In genomic region chr14:45134051-45134958, GRCh38 we compare ENCODE assay signal across 8 cellular contexts. TPM values are rescaled to one million over a fixed set of nuclear protein-coding genes. Genes with fewer than 3 reads are reported as not detected.
DNase-seq lines count a peak whose midpoint lies in the region; ATAC-seq, FAIRE-seq and TF ChIP-seq lines count a peak whose summit lies in the region.

TSS of gene FKBP3 (minus strand) at chr14:45134481. CDS start at chr14:45134456, 25 bp downstream.

- peak within 1 kb of the TSS; percentile 90 for H3K4me2 ChIP-seq in OCI-LY1 (ENCODE audit: low read length)
- peak within 1 kb of the TSS; percentile 99 for H3K4me2 ChIP-seq in endothelial cell of umbilical vein (ENCODE audit: insufficient read depth, low read length)

- no peaks in the 10 kb centered on the region for H3K9me3 ChIP-seq in HUES64 (ENCODE audit: insufficient read depth, low read depth, low read length)
- no peaks in the 10 kb centered on the region for H3K9me3 ChIP-seq in OCI-LY1 (ENCODE audit: low read length)
- H3K9me3 ChIP-seq in endothelial cell of umbilical vein (replicated peaks; ENCODE audit: control insufficient read depth, insufficient read depth, low read length) = no peaks in the 10 kb centered on the region

- dilution Hi-C loops in endothelial cell of umbilical vein (cut with MboI; ENCODE audit: extremely low pct_ligation_motif_present, low sequenced_read_pairs) = no loop called here

- peaks cover 16% of the 10 kb centered on the region for H3K4me1 ChIP-seq in HUES64 (ENCODE audit: insufficient read depth, low read length)
- H3K4me1 ChIP-seq in OCI-LY1 (ENCODE audit: insufficient read depth, low read length, severe bottlenecking) = peaks cover 50% of the 10 kb centered on the region
- H3K4me1 ChIP-seq in endothelial cell of umbilical vein (ENCODE audit: control insufficient read depth, extremely low read depth, insufficient read depth, low read length) = peaks cover 20% of the 10 kb centered on the region

- CTCF ChIA-PET in endothelial cell of umbilical vein (lab: Charles Lee) = interaction anchor here (0.8 to 5.6 kb wide), 8 partner anchors 21 to 220 kb away, joined by 3 to 34 read pairs (median 4); partner anchors contain the start of genes KLHL28 and MIS18BP1

- peak; percentile 88 for TF ChIP-seq POLR2A in endothelial cell of umbilical vein (IDR thresholded peaks at IDR 0.05; ENCODE audit: low read depth, low read length)

- TF ChIP-seq CTCF in OCI-LY1 (IDR thresholded peaks at IDR 0.05; ENCODE audit: low read length) = peak; percentile 55
- TF ChIP-seq CTCF in endothelial cell of umbilical vein (IDR thresholded peaks at IDR 0.05; ENCODE audit: extremely low read depth in 1 of 2, insufficient read depth in 1 of 2, low read depth in 1 of 2, low read length in 2 of 2) = peak in 1 of 2 donors; percentile 10

- FAIRE-seq in endothelial cell of umbilical vein (lab: Jason Lieb, UNC) = peak; percentile 90

- H3K36me3 ChIP-seq in HUES64 (ENCODE audit: insufficient read depth, low read length) = peaks cover 25% of the 10 kb centered on the region
- H3K36me3 ChIP-seq in OCI-LY1 (ENCODE audit: insufficient read depth, low read length) = peaks cover 1% of the 10 kb centered on the region; the same call in 1 of the 2 replicates
- H3K36me3 ChIP-seq in endothelial cell of umbilical vein (ENCODE audit: control insufficient read depth in 2 of 2, extremely low read depth in 1 of 2, insufficient read depth in 2 of 2, low read length in 2 of 2) = peaks cover 0 to 1% of the 10 kb centered on the region in 2 experiments

- DNase-seq in D341Med (ENCODE audit: low spot score) = peak; percentile 97
- peak; percentile 95 for DNase-seq in activated CD8-positive, alpha-beta memory T cell treated with anti-CD3 and anti-CD28 coated beads, Interleukin-2, amount 50 U/mL, for 48 hours
- peak; percentile 97 for DNase-seq in endothelial cell of umbilical vein (ENCODE audit: low read depth, low spot score)
- DNase-seq in middle frontal gyrus (ENCODE audit: extremely low spot score, low spot score) = peak; percentile 99
- peak; percentile 82 to 91 for DNase-seq in stimulated activated CD8-positive, alpha-beta memory T cell treated with anti-CD3 and anti-CD28 coated beads, Interleukin-4, amount 100 ng/mL, for 1 hour (ENCODE audit: low read depth in 2 of 2, low spot score in 1 of 2)

- peak; percentile 88 for ATAC-seq in GM21423 (IDR thresholded peaks at IDR 0.05; ENCODE audit: unreplicated experiment)

- POLR2A ChIA-PET in endothelial cell of umbilical vein (lab: Charles Lee) = interaction anchor here (1.1 kb wide), 1 partner anchor 21 kb away, joined by 4 read pairs; no protein-coding TSS in a partner anchor

- no peaks in the 10 kb centered on the region for H3K9me1 ChIP-seq in endothelial cell of umbilical vein (replicated peaks; ENCODE audit: control insufficient read depth, extremely low read depth, insufficient read depth, low read length)

- intact Hi-C loops in endothelial cell of umbilical vein (cut with micrococcal nuclease) = loop anchor here (1.0 to 2.0 kb wide), 7 partner anchors 22 to 237 kb away; partner anchors contain the start of genes MIS18BP1, PRPF39 and TOGARAM1

- H3K79me2 ChIP-seq in OCI-LY1 (ENCODE audit: insufficient read depth, low read length) = peaks cover 41% of the 10 kb centered on the region
- H3K79me2 ChIP-seq in endothelial cell of umbilical vein (ENCODE audit: control insufficient read depth, insufficient read depth, low read length) = peaks cover 64% of the 10 kb centered on the region

- H4K20me1 ChIP-seq in OCI-LY1 (ENCODE audit: insufficient read depth, low read length) (no peaks in the 10 kb centered on the region), endothelial cell of umbilical vein (replicated peaks; ENCODE audit: control insufficient read depth, extremely low read depth, insufficient read depth, low read length) (peaks cover 5% of the 10 kb centered on the region)

- H3K27me3 ChIP-seq in HUES64 (ENCODE audit: insufficient read depth, low read length) (no peaks in the 10 kb centered on the region), OCI-LY1 (ENCODE audit: insufficient read depth, low read length) (no peaks in the 10 kb centered on the region), endothelial cell of umbilical vein (ENCODE audit: control insufficient read depth in 2 of 2, insufficient read depth in 2 of 2, low read length in 2 of 2) (no peaks in the 10 kb centered on the region)

- H3K4me3 ChIP-seq in HUES64 (ENCODE audit: low read length) (peak within 1 kb of the TSS; percentile 79), OCI-LY1 (ENCODE audit: low read depth, low read length, poor library complexity, severe bottlenecking) (peak within 1 kb of the TSS; percentile 92), endothelial cell of umbilical vein (replicated peaks in 1 of 3; ENCODE audit: insufficient read depth in 1 of 3, low read depth in 1 of 3, low read length in 3 of 3) (peak within 1 kb of the TSS; percentile 78 to 90 (median 84))

- BruUV-seq in endothelial cell of umbilical vein (replicated peaks; lab: Mats Ljungman, UMichigan) = TSS peak; percentile 29

- H2AFZ ChIP-seq in OCI-LY1 (ENCODE audit: low read length) (peak within 1 kb of the TSS; percentile 97), endothelial cell of umbilical vein (ENCODE audit: low read depth, low read length) (peak within 1 kb of the TSS; percentile 69)

- no peaks in the 10 kb centered on the region for H3K9me2 ChIP-seq in OCI-LY1 (ENCODE audit: low read depth, low read length)

- under 1% methylated on average over 53 of the region's 53 CpGs for WGBS in HUES64

- H3K27ac ChIP-seq in HUES64 (ENCODE audit: low read depth, low read length) (peak within 1 kb of the TSS; percentile 82), OCI-LY1 (ENCODE audit: low read depth, low read length, poor library complexity, severe bottlenecking) (peak within 1 kb of the TSS; percentile 79), endothelial cell of umbilical vein (ENCODE audit: insufficient read depth, low read depth, low read length) (peak within 1 kb of the TSS; percentile 61)

- H3F3A ChIP-seq in OCI-LY1 (ENCODE audit: insufficient read depth, low read length) = no peaks in the 10 kb centered on the region

- H3K9ac ChIP-seq in HUES64 (ENCODE audit: low read depth, low read length) = peak within 1 kb of the TSS; percentile 91
- peak within 1 kb of the TSS; percentile 94 for H3K9ac ChIP-seq in OCI-LY1 (ENCODE audit: low read length)
- peak within 1 kb of the TSS; percentile 94 for H3K9ac ChIP-seq in endothelial cell of umbilical vein (replicated peaks; ENCODE audit: extremely low read depth, insufficient read depth, low read length)

TF ChIP-seq in endothelial cell of umbilical vein, 7 proteins besides CTCF, POLR2A, EP300 and RAD21:
- TF ChIP-seq POLR2AphosphoS5 (IDR thresholded peaks at IDR 0.05; ENCODE audit: insufficient read depth, low read depth, low read length) (peak; percentile 92), FOS (IDR thresholded peaks at IDR 0.05; ENCODE audit: borderline replicate concordance, insufficient read depth, low read length) (no peak)
TF ChIP-seq in endothelial cell of umbilical vein: peak in this region for 1.

RNA-seq across cellular contexts. Expression of gene FKBP3, which starts in this region (rescaled TPM):
- polyA plus RNA-seq in HUES64 (2013, experiment 1 of 2) = 168 TPM
- polyA plus RNA-seq in HUES64 (2013, experiment 2 of 2) = 183 TPM
- 88.2 and 92.9 TPM in 2 replicates for total RNA-seq in endothelial cell of umbilical vein
- polyA plus RNA-seq in endothelial cell of umbilical vein = 14.0 and 23.2 TPM in 2 replicates
- polyA plus RNA-seq in endothelial cell of umbilical vein (2011; cell fraction: cytosol; rRNA removed) = 42.3 and 46.9 TPM in 2 replicates
- 42.6 and 68.3 TPM in 2 replicates for polyA plus RNA-seq in endothelial cell of umbilical vein (2011; cell fraction: nucleus; rRNA removed)
- 110 and 119 TPM in 2 replicates for polyA plus RNA-seq in endothelial cell of umbilical vein (2012)
- polyA minus RNA-seq in endothelial cell of umbilical vein = 6.5 and 13.0 TPM in 2 replicates
- polyA minus RNA-seq in endothelial cell of umbilical vein (2011; cell fraction: cytosol; rRNA and poly(A)+ RNA removed) = 13.8 TPM
- 7.4 and 14.5 TPM in 2 replicates for polyA minus RNA-seq in endothelial cell of umbilical vein (2011; cell fraction: nucleus; rRNA and poly(A)+ RNA removed)

Comparison
In these comparisons a context has a peak if more than half of its experiments do, and no peak if none do; other contexts are left out.
1. Peak in every context shown above with its lines: DNase-seq, ATAC-seq, H3K4me3 ChIP-seq and H3K27ac ChIP-seq.